In genomic region chr14:55749946-55750345, GRCh38 we compare ENCODE assay signal across 12 cellular contexts.
A peak's percentile ranks its signal among the peaks of the same experiment; 100 is the strongest.
DNase-seq lines count a peak whose midpoint lies in the region; ATAC-seq and TF ChIP-seq lines count a peak whose summit lies in the region.
"Had no signal": no experiment of that assay in that cellular context is flagged by ENCODE, and none has a peak within 500 bp of the region (broad histone marks: within the 10 kb centered on the region; RNA-seq: fewer than 3 reads in every experiment).

No MANE protein-coding gene starts in this region.

- H4K5ac ChIP-seq in H9 (ENCODE audit: insufficient read length, low read depth, low read length): no peak overlapping the region

- no peak overlapping the region for H3K18ac ChIP-seq in H9 (ENCODE audit: insufficient read length, low read depth, low read length)

- H3K14ac ChIP-seq in H9 (ENCODE audit: insufficient read depth, low read length): no peak overlapping the region

- WGBS in H9 (ENCODE audit: extremely low coverage, insufficient read length, low lambda C conversion rate): no CpG with 5 or more reads among the region's 8 CpGs

- no peaks in the 10 kb centered on the region for H4K20me1 ChIP-seq in BLaER1
- H4K20me1 ChIP-seq in H9 (ENCODE audit: control insufficient read depth, insufficient read depth, insufficient read length): no peaks in the 10 kb centered on the region

- no peak overlapping the region for H3K4me3 Mint-ChIP-seq in H9

- no peak overlapping the region for H3K27ac ChIP-seq in BLaER1
- H3K27ac ChIP-seq in H9 (ENCODE audit: insufficient read length, low read depth, low read length): no peak overlapping the region
- peak overlapping the region; percentile 30 for H3K27ac ChIP-seq in RWPE2 (ENCODE audit: poor library complexity, severe bottlenecking)

- no peaks in the 10 kb centered on the region for H3K27me3 ChIP-seq in BLaER1
- no peaks in the 10 kb centered on the region for H3K27me3 ChIP-seq in H9 (ENCODE audit: insufficient read depth, low read length)
- H3K27me3 ChIP-seq in RWPE2 (ENCODE audit: insufficient read depth, poor library complexity, severe bottlenecking): no peaks in the 10 kb centered on the region

- H3K4me1 ChIP-seq in BLaER1 (peaks cover 15% of the 10 kb centered on the region), H9 (ENCODE audit: insufficient read depth, low read length) (peaks cover 7% of the 10 kb centered on the region; the same call in 1 of the 2 replicates), RWPE2 (ENCODE audit: insufficient read depth, poor library complexity, severe bottlenecking) (peaks cover 21% of the 10 kb centered on the region)

- H3K36me3 Mint-ChIP-seq in H9 (ENCODE audit: insufficient read depth in 1 of 3, low read depth in 3 of 3): no peaks in the 10 kb centered on the region

- H2BK15ac ChIP-seq in H9 (ENCODE audit: low read depth, low read length): no peak overlapping the region

- no peak overlapping the region for H4K8ac ChIP-seq in H9 (replicated peaks; ENCODE audit: insufficient read length, low read depth, low read length)

- no peak overlapping the region for H3T11ph ChIP-seq in H9 (ENCODE audit: low read length)

- no peak for ATAC-seq in RWPE2 (ENCODE audit: low read depth)
- no peak for ATAC-seq in GM18870 (IDR thresholded peaks at IDR 0.05; ENCODE audit: unreplicated experiment)
- no peak for ATAC-seq in GM19351 (IDR thresholded peaks at IDR 0.05; ENCODE audit: unreplicated experiment)

- H3K4me3 ChIP-seq in BLaER1 (no peak overlapping the region), RWPE2 (ENCODE audit: severe bottlenecking) (no peak overlapping the region), epithelial cell of proximal tubule (ENCODE audit: low read depth, low read length) (no peak overlapping the region)

- peaks cover 32 to 38% of the 10 kb centered on the region in 2 experiments for H3K4me1 Mint-ChIP-seq in H9

- no peak overlapping the region for H2AFZ ChIP-seq in H9 (ENCODE audit: low read length)

- H3K9ac ChIP-seq in BLaER1 (no peak overlapping the region), H9 (ENCODE audit: extremely low read depth, insufficient read length, low read length) (no peak overlapping the region)

- H3K36me3 ChIP-seq in BLaER1 (no peaks in the 10 kb centered on the region), RWPE2 (ENCODE audit: low read depth) (no peaks in the 10 kb centered on the region)

- no peak overlapping the region for H2BK20ac ChIP-seq in H9 (ENCODE audit: low read depth, low read length, poor library complexity, severe bottlenecking)

- 0 out of 7 replicates have a peak overlapping the region, but pooled peaks of 1 of the 3 experiments have one; percentile 16 for H3K27ac Mint-ChIP-seq in H9

- H2BK12ac ChIP-seq in H9 (ENCODE audit: insufficient read length, low read depth, low read length): no peak overlapping the region

- 0 out of 3 replicates have a peak, but pooled peaks have one; percentile 16 for TF ChIP-seq CTCF in H9 (conservative IDR thresholded peaks at IDR 0.05)
- TF ChIP-seq CTCF in RWPE2 (IDR thresholded peaks at IDR 0.05; ENCODE audit: poor library complexity, severe bottlenecking): no peak
- TF ChIP-seq CTCF in epithelial cell of proximal tubule (conservative IDR thresholded peaks at IDR 0.05; ENCODE audit: low read depth, low read length): peak; percentile 49

- H3K23ac ChIP-seq in H9 (ENCODE audit: insufficient read length, low read depth, low read length): no peak overlapping the region

- no peaks in the 10 kb centered on the region; the same call in 1 of the 2 replicates for H3K27me3 Mint-ChIP-seq in H9 (ENCODE audit: low read depth)

- H3K79me1 ChIP-seq in H9 (ENCODE audit: insufficient read depth, low read depth, low read length, poor library complexity, severe bottlenecking): no peaks in the 10 kb centered on the region

- H2BK5ac ChIP-seq in H9 (ENCODE audit: insufficient read length, low read length): no peak overlapping the region

- H3K79me2 ChIP-seq in H9 (ENCODE audit: insufficient read depth, low read length): 0 out of 2 replicates have a peak, but pooled peaks cover 2% of the 10 kb centered on the region

- no peak overlapping the region for H2AK5ac ChIP-seq in H9 (ENCODE audit: insufficient read length, low read length)

- H3K9me3 Mint-ChIP-seq in H9: no peaks in the 10 kb centered on the region; a peak in 1 of 5 replicates

- no peak for DNase-seq in H9
- DNase-seq in RWPE2 (ENCODE audit: low spot score): no peak
- DNase-seq in epithelial cell of proximal tubule (ENCODE audit: low read depth): no peak
- no peak for DNase-seq in midbrain (lab: John Stamatoyannopoulos, UW)
- DNase-seq: Caco-2; KBM-7; NCI-H1436 treated with DMSO at 0.1 percent for 48 hours; NCI-H510A treated with DMSO at 0.1 percent for 48 hours; NK-92 treated with Interleukin-12 subunit alpha and Interleukin-12 subunit beta, amount 100 ng/mL, for 24 hours had no signal

- no peak overlapping the region for H2BK120ac ChIP-seq in H9 (ENCODE audit: low read depth, low read length, poor library complexity, severe bottlenecking)

- H3K9me3 ChIP-seq in BLaER1 (no peaks in the 10 kb centered on the region), H9 (ENCODE audit: control insufficient read depth, low read depth, low read length) (no peaks in the 10 kb centered on the region), RWPE2 (ENCODE audit: severe bottlenecking) (no peaks in the 10 kb centered on the region)
- H3K9me3 ChIP-seq: Caco-2 had no signal

- H3K56ac ChIP-seq in H9 (ENCODE audit: insufficient read length, low read depth, low read length): no peak overlapping the region

- H3K4me2 ChIP-seq in BLaER1 (peak overlapping the region; percentile 64), H9 (ENCODE audit: insufficient read depth, insufficient read length, low read length) (no peak overlapping the region)

- H3K4ac ChIP-seq in H9 (ENCODE audit: low read depth, low read length): no peak overlapping the region

- no peaks in the 10 kb centered on the region for H3K23me2 ChIP-seq in H9 (ENCODE audit: insufficient read length, low read depth, low read length, poor library complexity, severe bottlenecking)

- no peak overlapping the region for H4K91ac ChIP-seq in H9 (ENCODE audit: insufficient read length, low read depth, low read length)
